Comparison of ENCODE assay signal across 9 cellular contexts in genomic region chr5:68378204-68378830, GRCh38.
DNase-seq lines count a peak whose midpoint lies in the region; ATAC-seq, FAIRE-seq and TF ChIP-seq lines count a peak whose summit lies in the region.
"Had no signal": no experiment of that assay in that cellular context is flagged by ENCODE, and none has a peak within 500 bp of the region (broad histone marks: within the 10 kb centered on the region; RNA-seq: fewer than 3 reads in every experiment).

No MANE protein-coding gene starts in this region.

- no peak overlapping the region for H3K4me2 ChIP-seq in mesenchymal stem cell (ENCODE audit: low read length, poor library complexity, severe bottlenecking)
- H3K4me2 ChIP-seq: SK-N-SH had no signal

- no peak overlapping the region for H4K91ac ChIP-seq in mesenchymal stem cell (ENCODE audit: low read length)

- H3K4me3 ChIP-seq in ascending aorta, result no peak overlapping the region
- H3K4me3 ChIP-seq in mesenchymal stem cell (ENCODE audit: insufficient read depth in 1 of 2, low read depth in 1 of 2, low read length in 2 of 2), result no peak overlapping the region

- peak; percentile 81 for ATAC-seq in HG03196 (IDR thresholded peaks at IDR 0.05; ENCODE audit: unreplicated experiment)

- no peak overlapping the region for H2BK12ac ChIP-seq in mesenchymal stem cell (ENCODE audit: low read length in 2 of 2)

- no peak overlapping the region for H2AFZ ChIP-seq in mesenchymal stem cell (ENCODE audit: low read depth, low read length)

- TF ChIP-seq CTCF in GM20000 (IDR thresholded peaks at IDR 0.05; ENCODE audit: extremely low read depth, missing control alignments) (no peak), ascending aorta (IDR thresholded peaks at IDR 0.05) (no peak)

- H3K9me3 ChIP-seq in ascending aorta (no peaks in the 10 kb centered on the region), mesenchymal stem cell (ENCODE audit: control insufficient read depth, low read length) (no peaks in the 10 kb centered on the region)
- H3K9me3 ChIP-seq: SK-N-SH had no signal

- H3K79me1 ChIP-seq in mesenchymal stem cell (replicated peaks; ENCODE audit: low read length, poor library complexity, severe bottlenecking), result no peaks in the 10 kb centered on the region

- DNase-seq in GM12892 (ENCODE audit: insufficient read length) (no peak), GM20000 (ENCODE audit: low spot score) (peak; percentile 35), ascending aorta (ENCODE audit: low spot score in 2 of 2) (no peak), retina (no peak), mesenchymal stem cell (no peak), NCI-H82 (lab: John Stamatoyannopoulos, UW) (no peak)
- DNase-seq in activated CD4-positive, CD25-positive, alpha-beta regulatory T cell treated with anti-CD3 and anti-CD28 coated beads, Interleukin-2, amount 50 U/mL, for 72 hours, result no peak
- DNase-seq: SK-N-SH had no signal

- 84% methylated on average over 3 of the region's 3 CpGs for WGBS in mesenchymal stem cell

- H3K23ac ChIP-seq in mesenchymal stem cell (ENCODE audit: low read length in 2 of 2), result no peak overlapping the region

- no peak for TF ChIP-seq POLR2A in GM12892 (IDR thresholded peaks at IDR 0.05; ENCODE audit: low read depth, low read length)

- H3K9ac ChIP-seq in mesenchymal stem cell (ENCODE audit: low read length), result no peak overlapping the region
- H3K9ac ChIP-seq: SK-N-SH had no signal

- no peak overlapping the region for H3K18ac ChIP-seq in mesenchymal stem cell (ENCODE audit: low read depth in 1 of 2, low read length in 2 of 2)

- H3K36me3 ChIP-seq in ascending aorta, result no peaks in the 10 kb centered on the region
- H3K36me3 ChIP-seq in mesenchymal stem cell (ENCODE audit: control insufficient read depth in 1 of 2, insufficient read depth in 2 of 2, low read depth in 1 of 2, low read length in 2 of 2), result no peaks in the 10 kb centered on the region

- H2BK15ac ChIP-seq in mesenchymal stem cell (ENCODE audit: low read depth, poor library complexity, severe bottlenecking), result no peak overlapping the region

- no peak overlapping the region for H4K8ac ChIP-seq in mesenchymal stem cell (ENCODE audit: low read length)

- peak overlapping the region; percentile 13 to 56 for H3K27ac ChIP-seq in ascending aorta
- H3K27ac ChIP-seq in mesenchymal stem cell (ENCODE audit: low read length, poor library complexity, severe bottlenecking), result no peak overlapping the region

- no peak overlapping the region for H2BK5ac ChIP-seq in mesenchymal stem cell (ENCODE audit: low read depth, low read length, poor library complexity, severe bottlenecking)

- no peak overlapping the region for H2BK120ac ChIP-seq in mesenchymal stem cell (ENCODE audit: low read depth, low read length)

- peak; percentile 40 for FAIRE-seq in GM12892 (lab: Jason Lieb, UNC)

- H3K14ac ChIP-seq in mesenchymal stem cell (ENCODE audit: low read length in 2 of 2), result no peak overlapping the region

- H3K4ac ChIP-seq in mesenchymal stem cell (ENCODE audit: low read depth in 1 of 2, low read length in 2 of 2), result no peak overlapping the region

- intact Hi-C loops in ascending aorta (cut with DNase I), result loop anchor here (5.0 kb wide), 2 partner anchors 59 to 91 kb away; no protein-coding TSS in a partner anchor

- H3K27me3 ChIP-seq in ascending aorta (no peaks in the 10 kb centered on the region), mesenchymal stem cell (ENCODE audit: control insufficient read depth in 1 of 2, insufficient read depth in 1 of 2, low read length in 2 of 2) (no peaks in the 10 kb centered on the region)

- H3K4me1 ChIP-seq in ascending aorta, result peaks cover 0 to 20% of the 10 kb centered on the region in 2 donors
- no peaks in the 10 kb centered on the region for H3K4me1 ChIP-seq in mesenchymal stem cell (ENCODE audit: control insufficient read depth, insufficient read depth, low read depth, low read length)

- H2AK5ac ChIP-seq in mesenchymal stem cell (ENCODE audit: low read length, severe bottlenecking), result no peak overlapping the region
